ENCODE assay signal across 1 cellular context in genomic region chr5:54975701-54976100, GRCh38.
TF ChIP-seq lines count a peak whose summit lies in the region.

No MANE protein-coding gene starts in this region.

TF ChIP-seq in GM23338, 12 proteins besides CTCF, POLR2A, EP300 and RAD21 (continued from another document):
- TF ChIP-seq, protein P1, sequence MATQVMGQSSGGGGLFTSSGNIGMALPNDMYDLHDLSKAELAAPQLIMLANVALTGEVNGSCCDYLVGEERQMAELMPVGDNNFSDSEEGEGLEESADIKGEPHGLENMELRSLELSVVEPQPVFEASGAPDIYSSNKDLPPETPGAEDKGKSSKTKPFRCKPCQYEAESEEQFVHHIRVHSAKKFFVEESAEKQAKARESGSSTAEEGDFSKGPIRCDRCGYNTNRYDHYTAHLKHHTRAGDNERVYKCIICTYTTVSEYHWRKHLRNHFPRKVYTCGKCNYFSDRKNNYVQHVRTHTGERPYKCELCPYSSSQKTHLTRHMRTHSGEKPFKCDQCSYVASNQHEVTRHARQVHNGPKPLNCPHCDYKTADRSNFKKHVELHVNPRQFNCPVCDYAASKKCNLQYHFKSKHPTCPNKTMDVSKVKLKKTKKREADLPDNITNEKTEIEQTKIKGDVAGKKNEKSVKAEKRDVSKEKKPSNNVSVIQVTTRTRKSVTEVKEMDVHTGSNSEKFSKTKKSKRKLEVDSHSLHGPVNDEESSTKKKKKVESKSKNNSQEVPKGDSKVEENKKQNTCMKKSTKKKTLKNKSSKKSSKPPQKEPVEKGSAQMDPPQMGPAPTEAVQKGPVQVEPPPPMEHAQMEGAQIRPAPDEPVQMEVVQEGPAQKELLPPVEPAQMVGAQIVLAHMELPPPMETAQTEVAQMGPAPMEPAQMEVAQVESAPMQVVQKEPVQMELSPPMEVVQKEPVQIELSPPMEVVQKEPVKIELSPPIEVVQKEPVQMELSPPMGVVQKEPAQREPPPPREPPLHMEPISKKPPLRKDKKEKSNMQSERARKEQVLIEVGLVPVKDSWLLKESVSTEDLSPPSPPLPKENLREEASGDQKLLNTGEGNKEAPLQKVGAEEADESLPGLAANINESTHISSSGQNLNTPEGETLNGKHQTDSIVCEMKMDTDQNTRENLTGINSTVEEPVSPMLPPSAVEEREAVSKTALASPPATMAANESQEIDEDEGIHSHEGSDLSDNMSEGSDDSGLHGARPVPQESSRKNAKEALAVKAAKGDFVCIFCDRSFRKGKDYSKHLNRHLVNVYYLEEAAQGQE (IDR thresholded peaks at IDR 0.05; ENCODE audit: unreplicated experiment): no peak
- TF ChIP-seq JUNB (IDR thresholded peaks at IDR 0.05; ENCODE audit: unreplicated experiment) (no peak), EZH2 (IDR thresholded peaks at IDR 0.05; ENCODE audit: low read depth, unreplicated experiment) (no peak), ZNF114 (CRISPR knock-in tag; IDR thresholded peaks at IDR 0.05) (no peak), EZH2phosphoT487 (IDR thresholded peaks at IDR 0.05; ENCODE audit: unreplicated experiment) (no peak), CREB1 (CRISPR knock-in tag; IDR thresholded peaks at IDR 0.05; ENCODE audit: low read depth) (no peak)
- TF ChIP-seq, protein P2, sequence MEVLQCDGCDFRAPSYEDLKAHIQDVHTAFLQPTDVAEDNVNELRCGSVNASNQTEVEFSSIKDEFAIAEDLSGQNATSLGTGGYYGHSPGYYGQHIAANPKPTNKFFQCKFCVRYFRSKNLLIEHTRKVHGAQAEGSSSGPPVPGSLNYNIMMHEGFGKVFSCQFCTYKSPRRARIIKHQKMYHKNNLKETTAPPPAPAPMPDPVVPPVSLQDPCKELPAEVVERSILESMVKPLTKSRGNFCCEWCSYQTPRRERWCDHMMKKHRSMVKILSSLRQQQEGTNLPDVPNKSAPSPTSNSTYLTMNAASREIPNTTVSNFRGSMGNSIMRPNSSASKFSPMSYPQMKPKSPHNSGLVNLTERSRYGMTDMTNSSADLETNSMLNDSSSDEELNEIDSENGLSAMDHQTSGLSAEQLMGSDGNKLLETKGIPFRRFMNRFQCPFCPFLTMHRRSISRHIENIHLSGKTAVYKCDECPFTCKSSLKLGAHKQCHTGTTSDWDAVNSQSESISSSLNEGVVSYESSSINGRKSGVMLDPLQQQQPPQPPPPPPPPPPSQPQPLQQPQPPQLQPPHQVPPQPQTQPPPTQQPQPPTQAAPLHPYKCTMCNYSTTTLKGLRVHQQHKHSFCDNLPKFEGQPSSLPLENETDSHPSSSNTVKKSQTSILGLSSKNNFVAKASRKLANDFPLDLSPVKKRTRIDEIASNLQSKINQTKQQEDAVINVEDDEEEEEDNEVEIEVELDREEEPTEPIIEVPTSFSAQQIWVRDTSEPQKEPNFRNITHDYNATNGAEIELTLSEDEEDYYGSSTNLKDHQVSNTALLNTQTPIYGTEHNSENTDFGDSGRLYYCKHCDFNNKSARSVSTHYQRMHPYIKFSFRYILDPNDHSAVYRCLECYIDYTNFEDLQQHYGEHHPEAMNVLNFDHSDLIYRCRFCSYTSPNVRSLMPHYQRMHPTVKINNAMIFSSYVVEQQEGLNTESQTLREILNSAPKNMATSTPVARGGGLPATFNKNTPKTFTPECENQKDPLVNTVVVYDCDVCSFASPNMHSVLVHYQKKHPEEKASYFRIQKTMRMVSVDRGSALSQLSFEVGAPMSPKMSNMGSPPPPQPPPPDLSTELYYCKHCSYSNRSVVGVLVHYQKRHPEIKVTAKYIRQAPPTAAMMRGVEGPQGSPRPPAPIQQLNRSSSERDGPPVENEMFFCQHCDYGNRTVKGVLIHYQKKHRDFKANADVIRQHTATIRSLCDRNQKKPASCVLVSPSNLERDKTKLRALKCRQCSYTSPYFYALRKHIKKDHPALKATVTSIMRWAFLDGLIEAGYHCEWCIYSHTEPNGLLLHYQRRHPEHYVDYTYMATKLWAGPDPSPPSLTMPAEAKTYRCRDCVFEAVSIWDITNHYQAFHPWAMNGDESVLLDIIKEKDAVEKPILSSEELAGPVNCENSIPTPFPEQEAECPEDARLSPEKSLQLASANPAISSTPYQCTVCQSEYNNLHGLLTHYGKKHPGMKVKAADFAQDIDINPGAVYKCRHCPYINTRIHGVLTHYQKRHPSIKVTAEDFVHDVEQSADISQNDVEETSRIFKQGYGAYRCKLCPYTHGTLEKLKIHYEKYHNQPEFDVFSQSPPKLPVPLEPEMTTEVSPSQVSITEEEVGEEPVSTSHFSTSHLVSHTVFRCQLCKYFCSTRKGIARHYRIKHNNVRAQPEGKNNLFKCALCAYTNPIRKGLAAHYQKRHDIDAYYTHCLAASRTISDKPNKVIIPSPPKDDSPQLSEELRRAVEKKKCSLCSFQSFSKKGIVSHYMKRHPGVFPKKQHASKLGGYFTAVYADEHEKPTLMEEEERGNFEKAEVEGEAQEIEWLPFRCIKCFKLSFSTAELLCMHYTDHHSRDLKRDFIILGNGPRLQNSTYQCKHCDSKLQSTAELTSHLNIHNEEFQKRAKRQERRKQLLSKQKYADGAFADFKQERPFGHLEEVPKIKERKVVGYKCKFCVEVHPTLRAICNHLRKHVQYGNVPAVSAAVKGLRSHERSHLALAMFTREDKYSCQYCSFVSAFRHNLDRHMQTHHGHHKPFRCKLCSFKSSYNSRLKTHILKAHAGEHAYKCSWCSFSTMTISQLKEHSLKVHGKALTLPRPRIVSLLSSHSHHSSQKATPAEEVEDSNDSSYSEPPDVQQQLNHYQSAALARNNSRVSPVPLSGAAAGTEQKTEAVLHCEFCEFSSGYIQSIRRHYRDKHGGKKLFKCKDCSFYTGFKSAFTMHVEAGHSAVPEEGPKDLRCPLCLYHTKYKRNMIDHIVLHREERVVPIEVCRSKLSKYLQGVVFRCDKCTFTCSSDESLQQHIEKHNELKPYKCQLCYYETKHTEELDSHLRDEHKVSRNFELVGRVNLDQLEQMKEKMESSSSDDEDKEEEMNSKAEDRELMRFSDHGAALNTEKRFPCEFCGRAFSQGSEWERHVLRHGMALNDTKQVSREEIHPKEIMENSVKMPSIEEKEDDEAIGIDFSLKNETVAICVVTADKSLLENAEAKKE (CRISPR knock-in tag; IDR thresholded peaks at IDR 0.05): no peak
